Comparison of ENCODE assay signal across 8 cellular contexts in the genomic region with DNA sequence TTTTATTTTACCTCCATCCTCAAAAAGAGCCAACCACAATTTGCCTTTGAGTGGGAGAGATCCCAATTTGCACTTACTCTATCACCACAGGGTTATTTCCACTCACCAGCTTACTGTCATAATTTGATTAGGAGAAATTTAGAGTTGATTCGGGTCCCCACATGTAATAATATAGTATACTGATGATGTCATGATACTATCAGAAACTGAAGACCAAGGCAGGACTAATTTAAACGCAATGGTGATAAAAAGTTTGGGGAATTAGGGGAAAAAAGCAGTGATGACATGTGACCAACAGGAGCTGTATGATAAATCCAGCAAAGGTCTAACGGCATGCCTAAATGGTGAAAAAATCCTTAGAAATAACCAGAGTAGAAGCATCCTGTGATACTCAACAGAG.
"Had no signal": no experiment of that assay in that cellular context is flagged by ENCODE, and none has a peak within 500 bp of the region (broad histone marks: within the 10 kb centered on the region; RNA-seq: fewer than 3 reads in every experiment).

No MANE protein-coding gene starts in this region.

- H3K4me2 ChIP-seq: GM23338 had no signal

- H3K4me3 ChIP-seq: GM23338 had no signal

- DNase-seq: H9, HCEC 1CT, HFFc6, IMR-90, KBM-7 had no signal

- FAIRE-seq: H1, H54 had no signal

- ATAC-seq: GM23338 had no signal

- H2AFZ ChIP-seq: GM23338 had no signal
